Comparison of ENCODE assay signal across 14 cellular contexts in the genomic region with DNA sequence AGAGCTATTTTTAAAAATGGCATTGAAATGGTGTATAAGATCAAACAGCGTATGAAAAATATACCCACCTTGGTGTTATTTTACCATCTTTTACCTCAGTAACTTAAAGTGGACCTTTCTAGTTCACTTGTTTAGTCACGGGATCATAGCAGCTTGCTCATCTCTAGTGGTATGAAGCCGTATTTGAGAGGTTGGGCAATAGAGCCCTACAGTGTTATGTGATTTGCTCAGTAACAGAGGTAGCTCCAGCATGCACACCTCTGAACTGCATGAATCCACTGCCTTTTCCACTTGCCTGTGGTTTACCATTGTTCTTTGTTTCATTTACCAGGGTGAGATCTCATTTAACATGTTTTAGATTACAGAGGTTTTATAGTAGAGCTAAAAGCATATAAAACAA.
DNase-seq lines count a peak whose midpoint lies in the region; ATAC-seq and TF ChIP-seq lines count a peak whose summit lies in the region.
"Had no signal": no experiment of that assay in that cellular context is flagged by ENCODE, and none has a peak within 500 bp of the region (broad histone marks: within the 10 kb centered on the region; RNA-seq: fewer than 3 reads in every experiment).

No MANE protein-coding gene starts in this region.

- no peak for TF ChIP-seq CTCF in foreskin keratinocyte (conservative IDR thresholded peaks at IDR 0.05)

- no peaks in the 10 kb centered on the region for H3K9me3 ChIP-seq in SK-N-MC (ENCODE audit: low read depth, low read length)
- H3K9me3 ChIP-seq: adrenal gland, neutrophil had no signal

- peak overlapping the region; percentile 76 for H3K4me3 ChIP-seq in SK-N-MC
- H3K4me3 ChIP-seq: adrenal gland had no signal

- H3K9ac ChIP-seq in SK-N-MC (ENCODE audit: insufficient read length) = peak overlapping the region; percentile 39

- no peaks in the 10 kb centered on the region for H3K36me3 ChIP-seq in SK-N-MC (ENCODE audit: insufficient read depth, low read length)
- H3K36me3 ChIP-seq: adrenal gland, neutrophil had no signal

- peak overlapping the region; percentile 90 for H3K27ac ChIP-seq in SK-N-MC
- no peak overlapping the region for H3K27ac ChIP-seq in foreskin keratinocyte
- H3K27ac ChIP-seq: 22Rv1, adrenal gland, neutrophil had no signal

- peak; percentile 58 for ATAC-seq in foreskin keratinocyte
- no peak for ATAC-seq in HG02798 (IDR thresholded peaks at IDR 0.05; ENCODE audit: poor library complexity, unreplicated experiment)
- no peak for ATAC-seq in HG03342 (IDR thresholded peaks at IDR 0.05; ENCODE audit: unreplicated experiment)

- H3K4me1 ChIP-seq in foreskin keratinocyte = peaks cover 3% of the 10 kb centered on the region

- intact Hi-C loops in posterior vena cava (cut with DNase I) = no loop called here

- DNase-seq in DMS 273 (lab: John Stamatoyannopoulos, UW; ENCODE audit: unreplicated experiment) (peak; percentile 5), DMS 273 treated with DMSO at 0.1 percent for 48 hours (lab: John Stamatoyannopoulos, UW) (no peak), SK-N-MC (ENCODE audit: low read depth, low spot score) (no peak), foreskin keratinocyte (peak in 1 of 2 donors; percentile 75), pons (ENCODE audit: low spot score) (peak; percentile 62), posterior vena cava (ENCODE audit: low spot score) (no peak)
- DNase-seq: activated B cell treated with CpG ODN at 0.5 μM for 24 hours; adrenal gland; NCI-H1930; stimulated activated CD4-positive, alpha-beta T cell treated with anti-CD3 and anti-CD28 coated beads, Interleukin-12 subunit alpha, Interleukin-12 subunit beta, amount 100 ng/mL, for 4 hours had no signal

- no peaks in the 10 kb centered on the region for H3K27me3 ChIP-seq in foreskin keratinocyte
- H3K27me3 ChIP-seq: adrenal gland, neutrophil had no signal

Comparison
In these comparisons a context has a peak if more than half of its experiments do, and no peak if none do; other contexts are left out.
1. DNase-seq: peak in DMS 273 (single experiment) and pons (single experiment); none in DMS 273 treated with DMSO at 0.1 percent for 48 hours (single experiment), SK-N-MC (single experiment) and posterior vena cava (single experiment).